Comparison of ENCODE assay signal across 20 cellular contexts in the genomic region with DNA sequence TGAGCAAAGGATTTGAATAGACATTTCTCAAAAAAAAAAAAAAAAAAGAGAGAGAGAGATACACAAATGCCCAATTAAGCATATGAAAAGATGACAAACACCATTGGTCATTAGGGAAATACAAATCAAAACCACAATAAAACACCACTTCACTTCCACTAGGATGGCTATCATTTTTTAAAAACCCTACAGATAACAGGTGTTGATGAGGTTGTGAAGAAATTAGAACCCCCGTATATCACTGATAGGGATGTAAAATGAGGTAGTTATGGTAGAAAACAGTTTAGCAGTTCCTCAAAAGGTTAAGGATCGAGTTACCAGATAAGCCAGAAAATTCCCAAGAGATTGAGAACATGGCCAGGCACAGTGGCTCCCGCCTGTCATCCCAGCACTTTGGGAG. TPM values are rescaled to one million over a fixed set of nuclear protein-coding genes. Genes with fewer than 3 reads are reported as not detected.
A peak's percentile ranks its signal among the peaks of the same experiment; 100 is the strongest.
DNase-seq lines count a peak whose midpoint lies in the region; ATAC-seq and TF ChIP-seq lines count a peak whose summit lies in the region.
"Had no signal": no experiment of that assay in that cellular context is flagged by ENCODE, and none has a peak within 500 bp of the region (broad histone marks: within the 10 kb centered on the region; RNA-seq: fewer than 3 reads in every experiment).

No MANE protein-coding gene starts in this region.

- peak overlapping the region; percentile 66 for H3K4me2 ChIP-seq in Loucy (ENCODE audit: low read depth, low read length, poor library complexity, severe bottlenecking)

- H3K27ac Mint-ChIP-seq in stimulated activated naive CD8-positive, alpha-beta T cell treated with anti-CD3 and anti-CD28 coated beads, Interleukin-15, Interleukin-2, amounts not matched to agents 100 ng/mL and 50 ng/mL, for 24 hours = peak overlapping the region; percentile 49
- H3K27ac Mint-ChIP-seq in naive thymus-derived CD4-positive, alpha-beta T cell = peak overlapping the region in 7 of 9 donors; percentile 7 to 65 (median 45)
- H3K27ac Mint-ChIP-seq in osteocyte (ENCODE audit: unreplicated experiment) = no peak overlapping the region
- H3K27ac Mint-ChIP-seq: mesothelial cell of epicardium had no signal

- no peaks in the 10 kb centered on the region for H3K9me3 ChIP-seq in Loucy (ENCODE audit: insufficient read depth, low read depth, low read length)
- H3K9me3 ChIP-seq in naive thymus-derived CD4-positive, alpha-beta T cell (ENCODE audit: control insufficient read depth in 2 of 3, low read length in 3 of 3) = no peaks in the 10 kb centered on the region
- H3K9me3 ChIP-seq: Peyer's patch had no signal

- H3K4me1 Mint-ChIP-seq in stimulated activated naive CD8-positive, alpha-beta T cell treated with anti-CD3 and anti-CD28 coated beads, Interleukin-15, Interleukin-2, amounts not matched to agents 100 ng/mL and 50 ng/mL, for 24 hours (ENCODE audit: low read depth) = peaks cover 37% of the 10 kb centered on the region
- H3K4me1 Mint-ChIP-seq in naive thymus-derived CD4-positive, alpha-beta T cell = peaks cover 5 to 39% (median 16%) of the 10 kb centered on the region in 7 donors
- H3K4me1 Mint-ChIP-seq in osteocyte (ENCODE audit: unreplicated experiment) = peaks cover 8% of the 10 kb centered on the region

- H3K27ac ChIP-seq in naive thymus-derived CD4-positive, alpha-beta T cell (ENCODE audit: low read depth, low read length) = no peak overlapping the region
- H3K27ac ChIP-seq: cardiac muscle cell, dorsolateral prefrontal cortex had no signal

- H3K4me3 ChIP-seq in Loucy (ENCODE audit: low read length, poor library complexity, severe bottlenecking) = peak overlapping the region; percentile 38
- no peak overlapping the region for H3K4me3 ChIP-seq in naive thymus-derived CD4-positive, alpha-beta T cell (ENCODE audit: low read length)
- H3K4me3 ChIP-seq: cardiac muscle cell had no signal

- H3K4me1 ChIP-seq in Loucy (ENCODE audit: insufficient read depth, low read length, poor library complexity, severe bottlenecking) = peaks cover 35% of the 10 kb centered on the region
- peaks cover 3 to 9% of the 10 kb centered on the region in 2 donors for H3K4me1 ChIP-seq in naive thymus-derived CD4-positive, alpha-beta T cell (ENCODE audit: control insufficient read depth in 2 of 2, insufficient read depth in 2 of 2, low read length in 2 of 2)

- POLR2A ChIA-PET in naive thymus-derived CD4-positive, alpha-beta T cell (lab: Charles Lee) = interaction anchor here (0.6 to 1.3 kb wide), 3 partner anchors 18 to 117 kb away, joined by 3 to 4 read pairs (median 3); no protein-coding TSS in a partner anchor

- no peak overlapping the region for H3K9ac ChIP-seq in Loucy (ENCODE audit: low read depth, low read length, poor library complexity, severe bottlenecking)

- peaks cover 3% of the 10 kb centered on the region for H3K36me3 Mint-ChIP-seq in stimulated activated naive CD8-positive, alpha-beta T cell treated with anti-CD3 and anti-CD28 coated beads, Interleukin-15, Interleukin-2, amounts not matched to agents 100 ng/mL and 50 ng/mL, for 24 hours (ENCODE audit: low read depth)
- H3K36me3 Mint-ChIP-seq in naive thymus-derived CD4-positive, alpha-beta T cell = peaks cover 0 to 18% (median 3%) of the 10 kb centered on the region in 5 donors
- H3K36me3 Mint-ChIP-seq in osteocyte (ENCODE audit: unreplicated experiment) = no peaks in the 10 kb centered on the region
- H3K36me3 Mint-ChIP-seq: mesothelial cell of epicardium had no signal

- ATAC-seq in stimulated activated naive CD8-positive, alpha-beta T cell treated with anti-CD3 and anti-CD28 coated beads, Interleukin-15, Interleukin-2, amounts not matched to agents 100 U/mL and 50 U/mL, for 24 hours = no peak
- no peak for ATAC-seq in naive thymus-derived CD4-positive, alpha-beta T cell

- peak overlapping the region; percentile 26 for H3K4me3 Mint-ChIP-seq in stimulated activated naive CD8-positive, alpha-beta T cell treated with anti-CD3 and anti-CD28 coated beads, Interleukin-15, Interleukin-2, amounts not matched to agents 100 ng/mL and 50 ng/mL, for 24 hours
- peak overlapping the region in 4 of 10 donors; percentile 23 to 54 (median 34) for H3K4me3 Mint-ChIP-seq in naive thymus-derived CD4-positive, alpha-beta T cell
- no peak overlapping the region for H3K4me3 Mint-ChIP-seq in osteocyte (ENCODE audit: unreplicated experiment)
- H3K4me3 Mint-ChIP-seq: mesothelial cell of epicardium had no signal

- H3F3A ChIP-seq in Loucy (ENCODE audit: low read depth) = no peaks in the 10 kb centered on the region; the same call in 1 of the 2 replicates

- peaks cover 20% of the 10 kb centered on the region; the same call in 1 of the 2 replicates for H3K36me3 ChIP-seq in Loucy (ENCODE audit: insufficient read depth, low read length)
- peaks cover 0 to 26% (median 0%) of the 10 kb centered on the region in 3 experiments for H3K36me3 ChIP-seq in naive thymus-derived CD4-positive, alpha-beta T cell (ENCODE audit: control insufficient read depth in 2 of 3, insufficient read depth in 3 of 3, low read length in 3 of 3)
- H3K36me3 ChIP-seq: cardiac muscle cell had no signal

- H2AFZ ChIP-seq in Loucy (ENCODE audit: low read length) = no peak overlapping the region

- H3K9me2 ChIP-seq in Loucy (replicated peaks; ENCODE audit: low read depth, low read length) = no peaks in the 10 kb centered on the region

- no peaks in the 10 kb centered on the region for H3K9me3 Mint-ChIP-seq in stimulated activated naive CD8-positive, alpha-beta T cell treated with anti-CD3 and anti-CD28 coated beads, Interleukin-15, Interleukin-2, amounts not matched to agents 100 ng/mL and 50 ng/mL, for 24 hours
- peaks cover 0 to 2% (median 0%) of the 10 kb centered on the region in 11 donors for H3K9me3 Mint-ChIP-seq in naive thymus-derived CD4-positive, alpha-beta T cell
- H3K9me3 Mint-ChIP-seq in osteocyte (ENCODE audit: unreplicated experiment) = peaks cover 5% of the 10 kb centered on the region
- H3K9me3 Mint-ChIP-seq: activated T-helper 17 cell treated with anti-CD3 and anti-CD28 coated beads, Interleukin-2, amount 50 U/mL, for 72 hours; mesothelial cell of epicardium had no signal

- no peaks in the 10 kb centered on the region for H3K27me3 ChIP-seq in Loucy (ENCODE audit: insufficient read depth, low read length, poor library complexity, severe bottlenecking)
- H3K27me3 ChIP-seq in naive thymus-derived CD4-positive, alpha-beta T cell (ENCODE audit: control insufficient read depth in 2 of 2, insufficient read depth in 2 of 2, low read length in 2 of 2) = no peaks in the 10 kb centered on the region

- CTCF ChIA-PET in naive thymus-derived CD4-positive, alpha-beta T cell (lab: Charles Lee) = interaction anchor here (1.1 kb wide), 1 partner anchor 8 kb away, joined by 3 read pairs; no protein-coding TSS in a partner anchor

- intact Hi-C loops in naive thymus-derived CD4-positive, alpha-beta T cell (cut with micrococcal nuclease) = no loop called here

- H3K27me3 Mint-ChIP-seq in stimulated activated naive CD8-positive, alpha-beta T cell treated with anti-CD3 and anti-CD28 coated beads, Interleukin-15, Interleukin-2, amounts not matched to agents 100 ng/mL and 50 ng/mL, for 24 hours = no peaks in the 10 kb centered on the region
- no peaks in the 10 kb centered on the region for H3K27me3 Mint-ChIP-seq in naive thymus-derived CD4-positive, alpha-beta T cell
- peaks cover 29% of the 10 kb centered on the region for H3K27me3 Mint-ChIP-seq in osteocyte (ENCODE audit: unreplicated experiment)
- H3K27me3 Mint-ChIP-seq: activated CD8-positive, alpha-beta T cell treated with anti-CD3 and anti-CD28 coated beads for 36 hours; activated T-helper 17 cell treated with anti-CD3 and anti-CD28 coated beads, Interleukin-2, amount 50 U/mL, for 72 hours had no signal

- peaks cover 33% of the 10 kb centered on the region for H4K20me1 ChIP-seq in Loucy (ENCODE audit: insufficient read depth, low read length, poor library complexity, severe bottlenecking)

- H3K79me2 ChIP-seq in Loucy (ENCODE audit: insufficient read depth, low read length) = peaks cover 49% of the 10 kb centered on the region

- no peak for DNase-seq in stimulated activated naive CD8-positive, alpha-beta T cell treated with anti-CD3 and anti-CD28 coated beads, Interleukin-15, Interleukin-2, amounts not matched to agents 100 U/mL and 50 U/mL, for 24 hours
- no peak for DNase-seq in naive thymus-derived CD4-positive, alpha-beta T cell
- DNase-seq in NCI-H82 treated with DMSO at 0.1 percent for 48 hours (lab: John Stamatoyannopoulos, UW; ENCODE audit: unreplicated experiment) (no peak), osteocyte (ENCODE audit: extremely low spot score, unreplicated experiment) (no peak), A172 (ENCODE audit: low spot score) (no peak)
- DNase-seq: dorsolateral prefrontal cortex; foreskin melanocyte; Kasumi-1; NCI-H1105 treated with DMSO at 0.1 percent for 48 hours; NCI-H748 treated with DMSO at 0.1 percent for 48 hours; retina; stimulated activated naive CD4-positive, alpha-beta T cell; SW 1271 had no signal

- TF ChIP-seq CTCF in Loucy (conservative IDR thresholded peaks at IDR 0.05; ENCODE audit: low read length) (no peak), osteocyte (IDR thresholded peaks at IDR 0.05) (no peak)

RNA-seq across cellular contexts. Expression of a gene that starts 2.9 kb away (rescaled TPM):
- total RNA-seq in naive thymus-derived CD4-positive, alpha-beta T cell = 10 to 100 TPM; 10.7 to 94.5 (median 24.6) TPM
- 10 to 100 TPM; 12.3 to 18.2 TPM for polyA plus RNA-seq in naive thymus-derived CD4-positive, alpha-beta T cell
- 0.34 and 0.43 TPM in 2 replicates for total RNA-seq in osteocyte
- 32.7 and 35.4 TPM in 2 replicates for total RNA-seq in A172 (2014; rRNA removed; shearing (Covaris generic))

RNA-seq across cellular contexts. Expression of a gene that starts 24.5 kb away (rescaled TPM):
- total RNA-seq in naive thymus-derived CD4-positive, alpha-beta T cell = 10 to 100 TPM; 23.1 to 39.0 (median 31.2) TPM
- polyA plus RNA-seq in naive thymus-derived CD4-positive, alpha-beta T cell = 100 to 1,000 TPM in 1 of 2 donors, 10 to 100 TPM in 1; 76.4 to 133 TPM
- 37.0 and 43.8 TPM in 2 replicates for total RNA-seq in osteocyte
- total RNA-seq in A172 (2014; rRNA removed; shearing (Covaris generic)) = 43.4 and 66.8 TPM in 2 replicates

RNA-seq across cellular contexts. Expression of a gene that starts 24.7 kb away (rescaled TPM):
- total RNA-seq in naive thymus-derived CD4-positive, alpha-beta T cell = 10 to 100 TPM; 10.5 to 28.4 (median 11.7) TPM
- 10 to 100 TPM; 25.5 to 34.0 TPM for polyA plus RNA-seq in naive thymus-derived CD4-positive, alpha-beta T cell
- 149 TPM in 2 replicates for total RNA-seq in osteocyte
- 360 and 391 TPM in 2 replicates for total RNA-seq in A172 (2014; rRNA removed; shearing (Covaris generic))

RNA-seq across cellular contexts. Expression of a gene that starts 30.6 kb away (rescaled TPM):
- 10 to 100 TPM in 1 of 5 experiments, under 1 TPM in 4; 0.32 to 18.5 (median 0.35) TPM for total RNA-seq in naive thymus-derived CD4-positive, alpha-beta T cell
- under 1 TPM in 1 of 2 donors, not detected in 1; 0.28 TPM for polyA plus RNA-seq in naive thymus-derived CD4-positive, alpha-beta T cell
- total RNA-seq in osteocyte = 1.9 and 2.6 TPM in 2 replicates
- total RNA-seq in A172 (2014; rRNA removed; shearing (Covaris generic)) = 20.5 and 22.6 TPM in 2 replicates

RNA-seq across cellular contexts. Expression of a gene that starts 56.5 kb away (rescaled TPM):
- 10 to 100 TPM in 2 of 5 experiments, 1 to 10 TPM in 3; 4.7 to 15.2 (median 8.8) TPM for total RNA-seq in naive thymus-derived CD4-positive, alpha-beta T cell
- 10 to 100 TPM in 1 of 2 donors, 1 to 10 TPM in 1; 8.1 to 12.9 TPM for polyA plus RNA-seq in naive thymus-derived CD4-positive, alpha-beta T cell
- total RNA-seq in osteocyte = 23.8 and 24.9 TPM in 2 replicates
- total RNA-seq in A172 (2014; rRNA removed; shearing (Covaris generic)) = 36.0 and 37.8 TPM in 2 replicates
